8 cellular contexts compared by ENCODE assay signal in the genomic region with DNA sequence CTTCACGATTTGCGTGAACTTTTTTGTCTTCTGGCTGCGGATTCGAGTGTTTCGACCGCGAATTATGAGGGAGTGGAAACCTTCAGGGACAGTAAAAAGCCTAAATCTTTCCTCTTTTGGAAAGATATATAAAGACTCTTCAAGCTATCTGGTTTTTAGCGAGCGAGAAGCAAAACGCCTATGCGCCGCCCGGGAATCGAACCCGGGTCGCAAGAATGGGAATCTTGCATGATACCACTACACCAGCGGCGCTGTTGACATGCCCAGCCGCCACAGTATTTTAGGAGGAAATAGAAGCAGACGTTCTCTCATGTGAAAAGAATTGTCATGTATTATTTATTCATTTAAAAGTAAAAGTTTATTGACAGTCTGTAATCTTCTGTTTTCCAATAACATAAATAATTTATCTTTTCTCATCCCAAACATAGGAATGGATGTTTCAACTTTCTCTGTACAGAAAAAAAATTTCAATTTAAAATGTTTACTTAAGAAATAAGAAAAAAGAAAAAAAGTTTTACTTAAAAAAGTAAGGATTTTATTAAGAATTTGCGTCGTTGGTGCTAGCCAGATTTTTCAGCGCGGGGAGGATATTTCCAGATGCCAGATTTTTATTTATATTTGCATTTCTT. TPM values are rescaled to one million over a fixed set of nuclear protein-coding genes. Genes with fewer than 3 reads are reported as not detected.
A peak's percentile ranks its signal among the peaks of the same experiment; 100 is the strongest.
DNase-seq lines count a peak whose midpoint lies in the region; ATAC-seq and TF ChIP-seq lines count a peak whose summit lies in the region.

No MANE protein-coding gene starts in this region.

- POLR2A ChIA-PET in PC-3 (lab: Charles Lee; ENCODE audit: unreplicated experiment): interaction anchor here (0.7 kb wide), 1 partner anchor 1186 kb away, joined by 3 read pairs; no protein-coding TSS in a partner anchor

- H3K27ac ChIP-seq in PC-3 (ENCODE audit: low read length) (peak overlapping the region; percentile 89), substantia nigra (ENCODE audit: low read depth, low read length, poor library complexity, severe bottlenecking) (peak overlapping the region; percentile 97)

- peaks cover 11% of the 10 kb centered on the region for H3K4me1 ChIP-seq in PC-3 (ENCODE audit: insufficient read depth, low read length)

- peaks cover 24% of the 10 kb centered on the region for H4K20me1 ChIP-seq in PC-3 (ENCODE audit: low read length)

- no peaks in the 10 kb centered on the region for H3F3A ChIP-seq in PC-3 (ENCODE audit: low read length, unreplicated experiment)

- H3K9me2 ChIP-seq in PC-3 (replicated peaks; ENCODE audit: low read length): no peaks in the 10 kb centered on the region

- TF ChIP-seq CTCF in PC-3 (conservative IDR thresholded peaks at IDR 0.05; ENCODE audit: low read depth, low read length): no peak
- TF ChIP-seq CTCF in fibroblast of the aortic adventitia (IDR thresholded peaks at IDR 0.05; ENCODE audit: insufficient read depth, low read length): no peak

- peak in 13 of 14 donors; percentile 47 to 98 (median 91) for DNase-seq in C1 segment of cervical spinal cord (lab: John Stamatoyannopoulos, UW)
- DNase-seq in HUDEP-2 (lab: John Stamatoyannopoulos, UW; ENCODE audit: unreplicated experiment in 76 of 76): peak in 74 of 76 experiments; percentile 59 to 99 (median 90)
- DNase-seq in PC-3: peak; percentile 95
- DNase-seq in activated T-helper 1 cell treated with Interleukin-2 at 50 U/mL for 16 hours (ENCODE audit: low read depth): peak; percentile 76
- no peak for DNase-seq in fibroblast of the aortic adventitia (ENCODE audit: low read depth)
- peak; percentile 40 to 97 (median 89) for DNase-seq in nucleus accumbens (lab: John Stamatoyannopoulos, UW)
- DNase-seq in substantia nigra (lab: John Stamatoyannopoulos, UW): peak in 47 of 49 donors; percentile 41 to 97 (median 87)

- CTCF ChIA-PET in PC-3 (lab: Charles Lee): no interaction called here

- BruUV-seq in PC-3 (replicated peaks; lab: Mats Ljungman, UMichigan): no TSS peak

- ATAC-seq in GM21381 (IDR thresholded peaks at IDR 0.05; ENCODE audit: unreplicated experiment) (peak; percentile 50), PC-3 (peak; percentile 68)

- H3K4me3 ChIP-seq in PC-3 (ENCODE audit: low read length) (peak overlapping the region; percentile 99), fibroblast of the aortic adventitia (ENCODE audit: low read depth, low read length) (peak overlapping the region; percentile 97)

- peaks cover 45% of the 10 kb centered on the region for H3K79me2 ChIP-seq in PC-3 (ENCODE audit: low read length)

- peak overlapping the region; percentile 99 for H3K9ac ChIP-seq in PC-3 (ENCODE audit: low read length)

- no peaks in the 10 kb centered on the region for H3K27me3 ChIP-seq in PC-3 (ENCODE audit: low read length)

- H3K36me3 ChIP-seq in PC-3 (ENCODE audit: low read depth, low read length): no peaks in the 10 kb centered on the region

- H2AFZ ChIP-seq in PC-3 (ENCODE audit: low read length): peak overlapping the region; percentile 88

- H3K4me2 ChIP-seq in PC-3 (ENCODE audit: low read length): peak overlapping the region; percentile 90

- no peaks in the 10 kb centered on the region for H3K9me3 ChIP-seq in PC-3 (ENCODE audit: low read length)

- intact Hi-C loops in PC-3 (cut with micrococcal nuclease): loop anchor here (2.0 to 10.0 kb wide), 3 partner anchors 44 to 334 kb away; a partner anchor contains a TSS

RNA-seq across cellular contexts. Expression of a gene that starts 0.5 kb away (rescaled TPM):
- 82.5 and 123 TPM in 2 replicates for total RNA-seq in PC-3 (2014; rRNA removed)
- 79.0 and 117 TPM in 2 replicates for total RNA-seq in fibroblast of the aortic adventitia (ENCODE audit: low replicate concordance)

RNA-seq across cellular contexts. Expression of a gene that starts 9.0 kb away (rescaled TPM):
- total RNA-seq in PC-3 (2014; rRNA removed): 16.1 and 17.5 TPM in 2 replicates
- 75.5 and 130 TPM in 2 replicates for total RNA-seq in fibroblast of the aortic adventitia (ENCODE audit: low replicate concordance)

RNA-seq across cellular contexts. Expression of a gene that starts 44.6 kb away (rescaled TPM):
- total RNA-seq in PC-3 (2014; rRNA removed) (489 and 572 TPM in 2 replicates), fibroblast of the aortic adventitia (ENCODE audit: low replicate concordance) (201 and 217 TPM in 2 replicates)

RNA-seq across cellular contexts. Expression of a gene that starts 52.9 kb away (rescaled TPM):
- total RNA-seq in PC-3 (2014; rRNA removed) (67.6 and 70.8 TPM in 2 replicates), fibroblast of the aortic adventitia (ENCODE audit: low replicate concordance) (35.5 and 36.6 TPM in 2 replicates)

RNA-seq across cellular contexts. Expression of a gene that starts 58.1 kb away (rescaled TPM):
- total RNA-seq in PC-3 (2014; rRNA removed) (17.1 and 21.1 TPM in 2 replicates), fibroblast of the aortic adventitia (ENCODE audit: low replicate concordance) (12.8 and 26.9 TPM in 2 replicates)
